Comparison of ENCODE assay signal across 13 cellular contexts in the genomic region with DNA sequence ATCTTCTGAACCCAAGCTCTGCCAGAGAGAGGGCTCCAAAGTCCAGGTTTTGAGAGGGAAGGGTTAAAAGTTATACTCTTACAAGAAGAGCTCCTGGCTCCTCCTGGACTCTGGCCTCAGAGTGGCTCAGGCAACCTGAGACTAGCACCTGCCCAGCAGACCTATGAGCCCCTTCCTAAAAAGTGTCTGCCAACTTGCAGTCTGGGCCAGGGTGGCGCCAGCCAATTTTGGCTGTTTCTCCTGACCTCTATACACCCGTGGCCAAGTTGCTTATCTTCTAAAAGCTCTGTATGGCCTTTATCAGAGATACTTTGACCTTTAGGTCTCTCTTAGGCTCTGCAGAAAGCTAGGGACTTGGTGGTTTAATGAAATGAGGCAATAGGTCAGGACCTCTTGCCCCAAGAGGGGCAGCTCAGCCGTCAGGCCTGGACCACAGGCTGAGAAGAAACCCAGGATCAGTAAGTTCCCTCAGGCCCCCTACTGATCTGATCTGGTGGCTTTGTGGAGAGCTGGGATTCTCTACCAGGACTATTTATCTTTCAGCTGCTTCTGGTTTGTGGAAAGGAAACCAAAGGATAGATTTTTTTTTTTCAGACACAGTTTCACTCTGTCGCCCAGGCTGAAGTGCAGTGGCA. TPM values are rescaled to one million over a fixed set of nuclear protein-coding genes. Genes with fewer than 3 reads are reported as not detected.
DNase-seq lines count a peak whose midpoint lies in the region; ATAC-seq and TF ChIP-seq lines count a peak whose summit lies in the region.
"Had no signal": no experiment of that assay in that cellular context is flagged by ENCODE, and none has a peak within 500 bp of the region (broad histone marks: within the 10 kb centered on the region; RNA-seq: fewer than 3 reads in every experiment).

No MANE protein-coding gene starts in this region.

- H2AFZ ChIP-seq in parathyroid adenoma = no peak overlapping the region

- peak overlapping the region; percentile 22 for H3K4me2 ChIP-seq in parathyroid adenoma (ENCODE audit: low read length)

- TF ChIP-seq CTCF in cardiac muscle cell (IDR thresholded peaks at IDR 0.05; ENCODE audit: low read depth, low read length) (no peak), parathyroid adenoma (IDR thresholded peaks at IDR 0.05) (no peak), BE2C (IDR thresholded peaks at IDR 0.05; ENCODE audit: low read depth, low read length) (no peak)

- ATAC-seq in Right ventricle myocardium inferior (peak; percentile 2), HG03354 (IDR thresholded peaks at IDR 0.05; ENCODE audit: poor library complexity, severe bottlenecking, unreplicated experiment) (no peak), HG03135 (IDR thresholded peaks at IDR 0.05; ENCODE audit: unreplicated experiment) (no peak)

- H3K4me1 ChIP-seq in cardiac muscle cell (ENCODE audit: low read depth) (peaks cover 13% of the 10 kb centered on the region), parathyroid adenoma (no peaks in the 10 kb centered on the region), BE2C (no peaks in the 10 kb centered on the region)

- DNase-seq in Right ventricle myocardium inferior (ENCODE audit: missing footprints) (no peak), cardiac septum (ENCODE audit: low spot score) (no peak), cardiac muscle cell (ENCODE audit: low read depth in 1 of 2, low spot score in 1 of 2) (no peak), NCI-H146 (lab: John Stamatoyannopoulos, UW) (no peak), BE2C (no peak)
- DNase-seq: foreskin melanocyte, Karpas-422, NCI-H82, T-helper 9 cell had no signal

- H3K4me3 ChIP-seq in cardiac muscle cell = no peak overlapping the region
- H3K4me3 ChIP-seq in parathyroid adenoma (ENCODE audit: low read depth, low read length) = no peak overlapping the region
- H3K4me3 ChIP-seq in BE2C (ENCODE audit: low read depth, low read length) = no peak overlapping the region

- H3K9me3 ChIP-seq in cardiac muscle cell (ENCODE audit: low read depth) (no peaks in the 10 kb centered on the region), parathyroid adenoma (ENCODE audit: control insufficient read depth, low read length) (no peaks in the 10 kb centered on the region), BE2C (no peaks in the 10 kb centered on the region)
- H3K9me3 ChIP-seq: neutrophil had no signal

- H3K27ac ChIP-seq in cardiac muscle cell (peak overlapping the region; percentile 25), parathyroid adenoma (peak overlapping the region; percentile 34)
- H3K27ac ChIP-seq: neutrophil had no signal

- intact Hi-C loops in Right ventricle myocardium inferior (cut with DNase I) = loop anchor here (2.0 to 5.0 kb wide), 2 partner anchors 36 to 57 kb away; partner anchors contain the start of gene UCP2
- intact Hi-C loops in cardiac septum (cut with DNase I) = loop anchor here (5.0 kb wide), 1 partner anchor 37 kb away; the partner anchor contains the start of gene UCP2

- no peaks in the 10 kb centered on the region for H3K79me2 ChIP-seq in parathyroid adenoma

- H3K36me3 ChIP-seq in cardiac muscle cell = no peaks in the 10 kb centered on the region
- no peaks in the 10 kb centered on the region for H3K36me3 ChIP-seq in parathyroid adenoma (ENCODE audit: control insufficient read depth, insufficient read depth, low read length)
- peaks cover 16% of the 10 kb centered on the region for H3K36me3 ChIP-seq in BE2C

- no peak overlapping the region for H3K9ac ChIP-seq in parathyroid adenoma

- H3K27me3 ChIP-seq in cardiac muscle cell = no peaks in the 10 kb centered on the region
- H3K27me3 ChIP-seq in parathyroid adenoma (ENCODE audit: control insufficient read depth, insufficient read depth, low read length) = no peaks in the 10 kb centered on the region
- no peaks in the 10 kb centered on the region for H3K27me3 ChIP-seq in BE2C
- H3K27me3 ChIP-seq: neutrophil had no signal

RNA-seq across cellular contexts. Expression of gene UCP3, which starts 10.3 kb away (rescaled TPM):
- total RNA-seq in Right ventricle myocardium inferior (13.1 TPM), cardiac septum (0.54 TPM), cardiac muscle cell (1.6 and 2.0 TPM in 2 replicates)
- 0.59 and 0.95 TPM in 2 replicates for polyA plus RNA-seq in cardiac muscle cell
- 0.32 TPM for polyA plus RNA-seq in BE2C (2012; ENCODE audit: insufficient read depth, insufficient read length, low read depth)

RNA-seq across cellular contexts. Expression of gene UCP2, which starts 36.6 kb away (rescaled TPM):
- total RNA-seq in Right ventricle myocardium inferior = 36.4 TPM
- total RNA-seq in cardiac septum = 12.0 TPM
- 4.7 and 25.9 TPM in 2 replicates for total RNA-seq in cardiac muscle cell
- 34.8 and 57.8 TPM in 2 replicates for polyA plus RNA-seq in cardiac muscle cell
- 53.1 TPM for polyA plus RNA-seq in BE2C (2012; ENCODE audit: insufficient read depth, insufficient read length, low read depth)
